8 cellular contexts compared by ENCODE assay signal in the genomic region with DNA sequence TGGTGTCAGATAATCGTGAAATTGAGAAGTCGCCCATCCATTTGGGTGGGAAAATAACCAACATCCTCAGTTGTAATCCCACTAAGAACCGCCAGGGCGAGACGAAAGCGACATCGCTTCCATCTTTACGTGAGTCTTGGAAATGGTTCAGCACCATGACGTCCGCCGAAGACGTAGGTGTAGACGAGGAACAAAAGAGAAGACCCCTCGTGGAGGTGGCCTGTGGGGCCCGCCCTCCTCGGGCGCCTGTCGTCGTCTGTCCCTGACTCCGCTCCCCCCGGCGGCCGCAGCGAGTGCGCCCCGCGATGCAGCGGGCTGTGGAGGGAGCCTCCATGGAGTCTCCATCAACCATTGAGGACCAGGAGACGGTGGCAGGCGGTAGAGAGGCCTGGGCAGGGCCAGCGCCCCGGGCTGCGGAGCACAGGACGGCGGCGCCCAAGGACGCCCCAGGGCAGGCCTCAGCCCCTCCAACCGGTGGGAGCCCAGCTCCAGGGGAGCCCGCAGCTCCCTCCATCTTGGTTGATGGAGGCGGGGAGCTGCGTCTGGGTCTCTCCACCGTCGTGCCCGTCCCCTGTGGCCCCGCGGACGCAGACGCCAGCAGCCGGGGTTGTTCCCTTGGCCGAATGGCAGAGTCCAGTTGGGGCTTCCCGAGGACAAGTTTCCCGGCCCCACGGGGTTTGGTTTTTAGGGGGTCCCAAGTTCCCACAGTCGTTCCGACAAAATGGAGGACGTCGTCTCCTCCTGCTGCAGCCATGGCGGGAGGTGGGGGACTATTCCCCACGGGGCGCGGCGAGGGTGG. TPM values are rescaled to one million over a fixed set of nuclear protein-coding genes. Genes with fewer than 3 reads are reported as not detected.
A peak's percentile ranks its signal among the peaks of the same experiment; 100 is the strongest.
DNase-seq lines count a peak whose midpoint lies in the region; ATAC-seq, FAIRE-seq and TF ChIP-seq lines count a peak whose summit lies in the region.

No MANE protein-coding gene starts in this region.

- H3K27ac Mint-ChIP-seq in central memory CD8-positive, alpha-beta T cell (ENCODE audit: low read depth), result peak overlapping the region; percentile 80

- H3K36me3 Mint-ChIP-seq in central memory CD8-positive, alpha-beta T cell (ENCODE audit: insufficient read depth), result peaks cover 34% of the 10 kb centered on the region

- DNase-seq in GM12891 (ENCODE audit: insufficient read length, low spot score), result peak; percentile 37
- DNase-seq in NCI-H2107 treated with DMSO at 0.1 percent for 48 hours (lab: John Stamatoyannopoulos, UW; ENCODE audit: unreplicated experiment), result peak; percentile 51
- DNase-seq in central memory CD8-positive, alpha-beta T cell (ENCODE audit: low spot score in 2 of 2), result peak; percentile 69 to 78
- peak; percentile 21 for DNase-seq in keratinocyte (ENCODE audit: low read depth, low spot score)
- peak; percentile 69 to 79 (median 71) for DNase-seq in stimulated activated CD4-positive, alpha-beta T cell treated with anti-CD3 and anti-CD28 coated beads, Interleukin-12 subunit alpha, Interleukin-12 subunit beta, amount 100 ng/mL, for 48 hours (ENCODE audit: low read depth in 2 of 3, low spot score in 1 of 3)

- H3K36me3 ChIP-seq in keratinocyte (ENCODE audit: control insufficient read depth in 2 of 2, extremely low read depth in 1 of 2, insufficient read depth in 2 of 2, low read length in 2 of 2), result peaks cover 0 to 4% of the 10 kb centered on the region in 2 experiments

- FAIRE-seq in GM12891 (lab: Jason Lieb, UNC), result peak; percentile 99
- FAIRE-seq in keratinocyte (lab: Jason Lieb, UNC), result peak; percentile 81

- ATAC-seq in HG02840 (IDR thresholded peaks at IDR 0.05; ENCODE audit: low FRiP score, unreplicated experiment) (peak; percentile 8), HG02970 (IDR thresholded peaks at IDR 0.05; ENCODE audit: low FRiP score, unreplicated experiment) (no peak)
- ATAC-seq in activated CD4-positive, CD25-positive, alpha-beta regulatory T cell treated with anti-CD3 and anti-CD28 coated beads, Interleukin-2, amount 50 U/mL, for 24 hours, result peak; percentile 4 to 5
- ATAC-seq in central memory CD8-positive, alpha-beta T cell (replicated peaks; ENCODE audit: extremely low read depth, poor library complexity, severe bottlenecking), result peak; percentile 38

- H3K27me3 ChIP-seq in keratinocyte (ENCODE audit: control insufficient read depth, extremely low read depth, insufficient read depth, low read length), result no peaks in the 10 kb centered on the region

- peaks cover 9% of the 10 kb centered on the region for H3K4me1 ChIP-seq in keratinocyte (ENCODE audit: control insufficient read depth, extremely low read depth, insufficient read depth, low read length)

- H3K79me2 ChIP-seq in keratinocyte (ENCODE audit: control insufficient read depth, insufficient read depth, low read length), result peaks cover 26% of the 10 kb centered on the region

- peak overlapping the region; percentile 46 to 91 (median 72) for H3K4me3 ChIP-seq in keratinocyte (ENCODE audit: control insufficient read depth in 2 of 3, extremely low read depth in 1 of 3, insufficient read depth in 2 of 3, low read depth in 1 of 3, low read length in 3 of 3)

- peak overlapping the region; percentile 79 for H3K9ac ChIP-seq in keratinocyte (ENCODE audit: control insufficient read depth, extremely low read depth, insufficient read depth, low read length)

- H3K27me3 Mint-ChIP-seq in central memory CD8-positive, alpha-beta T cell, result no peaks in the 10 kb centered on the region

- H3K4me1 Mint-ChIP-seq in central memory CD8-positive, alpha-beta T cell, result peaks cover 29% of the 10 kb centered on the region

- H4K20me1 ChIP-seq in keratinocyte (ENCODE audit: control insufficient read depth, extremely low read depth, insufficient read depth, low read length), result peaks cover 2% of the 10 kb centered on the region

- TF ChIP-seq POLR2A in GM12891 (IDR thresholded peaks at IDR 0.05; ENCODE audit: low read depth, low read length), result peak; percentile 76

- H3K4me3 Mint-ChIP-seq in central memory CD8-positive, alpha-beta T cell, result peak overlapping the region; percentile 97

- dilution Hi-C loops in keratinocyte (cut with MboI; ENCODE audit: extremely low pct_ligation_motif_present, low sequenced_read_pairs), result loop anchor here (25.0 kb wide), 1 partner anchor 120 kb away; no protein-coding TSS in a partner anchor

- H3K27ac ChIP-seq in keratinocyte (ENCODE audit: control insufficient read depth, insufficient read depth, low read length), result peak overlapping the region; percentile 69

- H3K4me2 ChIP-seq in keratinocyte (ENCODE audit: control insufficient read depth, extremely low read depth, insufficient read depth, low read depth, low read length), result peak overlapping the region; percentile 80

- no peaks in the 10 kb centered on the region for H3K9me3 ChIP-seq in keratinocyte (ENCODE audit: control insufficient read depth, low read depth, low read length)

- H3K9me1 ChIP-seq in keratinocyte (ENCODE audit: control insufficient read depth, extremely low read depth, insufficient read depth, low read length), result no peaks in the 10 kb centered on the region

- H2AFZ ChIP-seq in keratinocyte (ENCODE audit: control insufficient read depth, low read length), result peak overlapping the region; percentile 48

- H3K9me3 Mint-ChIP-seq in central memory CD8-positive, alpha-beta T cell, result no peaks in the 10 kb centered on the region

- TF ChIP-seq CTCF in keratinocyte (optimal IDR thresholded peaks at IDR 0.05 in 1 of 3, IDR thresholded peaks at IDR 0.05 in 1 of 3, conservative IDR thresholded peaks at IDR 0.05 in 1 of 3; ENCODE audit: extremely low read depth in 1 of 3, insufficient read depth in 2 of 3, low read length in 3 of 3), result peak; percentile 62 to 71 (median 64)

TF ChIP-seq in GM12891, 5 proteins besides CTCF, POLR2A, EP300 and RAD21:
- TF ChIP-seq POLR2AphosphoS5 (IDR thresholded peaks at IDR 0.05; ENCODE audit: low read depth, low read length) (peak; percentile 69), PAX5 (IDR thresholded peaks at IDR 0.05; ENCODE audit: insufficient read depth, low read length, severe bottlenecking) (no peak), POU2F2 (IDR thresholded peaks at IDR 0.05; ENCODE audit: low read depth, low read length) (peak; percentile 37; the same call in 1 of the 2 replicates)

RNA-seq across cellular contexts. Expression of gene ZMYM2, which starts 1.0 kb away (rescaled TPM):
- polyA plus RNA-seq in GM12891 (2012; ENCODE audit: low read depth, missing spikeins), result 17.0 TPM
- 21.9 to 51.3 TPM (median 37.6 TPM) in 3 replicates for polyA plus RNA-seq in keratinocyte
- 122 TPM for polyA plus RNA-seq in keratinocyte (2011; ENCODE audit: low read depth)
- 12.2 and 26.5 TPM in 2 replicates for polyA plus RNA-seq in keratinocyte (2011; cell fraction: cytosol; rRNA removed)
- polyA plus RNA-seq in keratinocyte (2011; cell fraction: nucleus; rRNA removed), result 59.0 and 83.6 TPM in 2 replicates
- 23.0 and 55.5 TPM in 2 replicates for polyA plus RNA-seq in keratinocyte (2012; ENCODE audit: low replicate concordance)
- polyA minus RNA-seq in keratinocyte, result 9.8 to 72.2 TPM (median 39.1 TPM) in 3 replicates
- 21.5 TPM for polyA minus RNA-seq in keratinocyte (2011; cell fraction: cytosol; rRNA and poly(A)+ RNA removed)
- 64.6 and 123 TPM in 2 replicates for polyA minus RNA-seq in keratinocyte (2011; cell fraction: nucleus; rRNA and poly(A)+ RNA removed)

Comparison
In these comparisons a context has a peak if more than half of its experiments do, and no peak if none do; other contexts are left out.
1. DNase-seq: peak in every context shown above with its lines; median percentile 74 in central memory CD8-positive, alpha-beta T cell; 71 in stimulated activated CD4-positive, alpha-beta T cell treated with anti-CD3 and anti-CD28 coated beads, Interleukin-12 subunit alpha, Interleukin-12 subunit beta, amount 100 ng/mL, for 48 hours; 51 in NCI-H2107 treated with DMSO at 0.1 percent for 48 hours; 37 in GM12891; 21 in keratinocyte.